8 cellular contexts compared by ENCODE assay signal in genomic region chr5:170420809-170421412, GRCh38. TPM values are rescaled to one million over a fixed set of nuclear protein-coding genes. Genes with fewer than 3 reads are reported as not detected.
DNase-seq lines count a peak whose midpoint lies in the region; ATAC-seq and TF ChIP-seq lines count a peak whose summit lies in the region.

No MANE protein-coding gene starts in this region.

- H3K4me3 Mint-ChIP-seq in activated naive CD4-positive, alpha-beta T cell treated with anti-CD3 and anti-CD28 coated beads, Interleukin-2, amount 10 ng/mL, durations not matched to agents 7 days and 5 days = no peak overlapping the region
- H3K4me3 Mint-ChIP-seq in progenitor cell of endocrine pancreas (ENCODE audit: low read depth) = no peak overlapping the region

- H3K36me3 ChIP-seq in Loucy (ENCODE audit: insufficient read depth, low read length) = no peaks in the 10 kb centered on the region

- H2AFZ ChIP-seq in Loucy (ENCODE audit: low read length) = no peak overlapping the region

- H3K27ac Mint-ChIP-seq in activated naive CD4-positive, alpha-beta T cell treated with anti-CD3 and anti-CD28 coated beads, Interleukin-2, amount 10 ng/mL, durations not matched to agents 7 days and 5 days = no peak overlapping the region
- H3K27ac Mint-ChIP-seq in progenitor cell of endocrine pancreas = no peak overlapping the region

- H3K4me1 Mint-ChIP-seq in activated naive CD4-positive, alpha-beta T cell treated with anti-CD3 and anti-CD28 coated beads, Interleukin-2, amount 10 ng/mL, durations not matched to agents 7 days and 5 days = peaks cover 15% of the 10 kb centered on the region
- no peaks in the 10 kb centered on the region for H3K4me1 Mint-ChIP-seq in progenitor cell of endocrine pancreas (ENCODE audit: low read depth)

- H3K9me3 ChIP-seq in Loucy (ENCODE audit: insufficient read depth, low read depth, low read length) = no peaks in the 10 kb centered on the region

- peaks cover 35% of the 10 kb centered on the region for H3K27me3 Mint-ChIP-seq in activated naive CD4-positive, alpha-beta T cell treated with anti-CD3 and anti-CD28 coated beads, Interleukin-2, amount 10 ng/mL, durations not matched to agents 7 days and 5 days
- peaks cover 31% of the 10 kb centered on the region for H3K27me3 Mint-ChIP-seq in progenitor cell of endocrine pancreas

- no peaks in the 10 kb centered on the region for H3K9me2 ChIP-seq in Loucy (replicated peaks; ENCODE audit: low read depth, low read length)

- no peak overlapping the region for H3K9ac ChIP-seq in Loucy (ENCODE audit: low read depth, low read length, poor library complexity, severe bottlenecking)

- no peaks in the 10 kb centered on the region for H3K27me3 ChIP-seq in Loucy (ENCODE audit: insufficient read depth, low read length, poor library complexity, severe bottlenecking)

- no peak overlapping the region for H3K4me2 ChIP-seq in Loucy (ENCODE audit: low read depth, low read length, poor library complexity, severe bottlenecking)

- no peak overlapping the region for H3K4me3 ChIP-seq in Loucy (ENCODE audit: low read length, poor library complexity, severe bottlenecking)

- H3K4me1 ChIP-seq in Loucy (ENCODE audit: insufficient read depth, low read length, poor library complexity, severe bottlenecking) = no peaks in the 10 kb centered on the region

- H3K9me3 Mint-ChIP-seq in activated naive CD4-positive, alpha-beta T cell treated with anti-CD3 and anti-CD28 coated beads, Interleukin-2, amount 10 ng/mL, durations not matched to agents 7 days and 5 days = no peaks in the 10 kb centered on the region
- H3K9me3 Mint-ChIP-seq in progenitor cell of endocrine pancreas (ENCODE audit: low read depth) = no peaks in the 10 kb centered on the region

- H3K36me3 Mint-ChIP-seq in activated naive CD4-positive, alpha-beta T cell treated with anti-CD3 and anti-CD28 coated beads, Interleukin-2, amount 10 ng/mL, durations not matched to agents 7 days and 5 days = no peaks in the 10 kb centered on the region
- H3K36me3 Mint-ChIP-seq in progenitor cell of endocrine pancreas (ENCODE audit: insufficient read depth) = no peaks in the 10 kb centered on the region

- no peaks in the 10 kb centered on the region for H3F3A ChIP-seq in Loucy (ENCODE audit: low read depth)

- DNase-seq in A172 (ENCODE audit: low spot score) (peak; percentile 70), SK-N-DZ (ENCODE audit: low spot score) (peak; percentile 62), glomerular visceral epithelial cell (ENCODE audit: extremely low spot score) (peak; percentile 63), progenitor cell of endocrine pancreas (ENCODE audit: low spot score, unreplicated experiment) (peak; percentile 62)
- peak; percentile 65 for DNase-seq in activated naive CD4-positive, alpha-beta T cell treated with anti-CD3 and anti-CD28 coated beads, Interleukin-2, amount 10 ng/mL, durations not matched to agents 7 days and 5 days

- no peaks in the 10 kb centered on the region for H4K20me1 ChIP-seq in Loucy (ENCODE audit: insufficient read depth, low read length, poor library complexity, severe bottlenecking)

- no peaks in the 10 kb centered on the region for H3K79me2 ChIP-seq in Loucy (ENCODE audit: insufficient read depth, low read length)

- TF ChIP-seq CTCF in Loucy (conservative IDR thresholded peaks at IDR 0.05; ENCODE audit: low read length) = peak; percentile 66
- peak; percentile 78 for TF ChIP-seq CTCF in progenitor cell of endocrine pancreas (IDR thresholded peaks at IDR 0.05; ENCODE audit: unreplicated experiment)

- ATAC-seq in GM18502 (IDR thresholded peaks at IDR 0.05; ENCODE audit: poor library complexity, unreplicated experiment) = peak; percentile 76
- ATAC-seq in GM19351 (IDR thresholded peaks at IDR 0.05; ENCODE audit: unreplicated experiment) = no peak

- CTCF ChIA-PET in activated naive CD4-positive, alpha-beta T cell treated with anti-CD3 and anti-CD28 coated beads, Interleukin-2, amount 10 ng/mL, durations not matched to agents 7 days and 5 days (lab: Charles Lee) = interaction anchor here (0.8 to 6.9 kb wide), 23 partner anchors 10 to 320 kb away, joined by 3 to 92 read pairs (median 3); no protein-coding TSS in a partner anchor

RNA-seq across cellular contexts. Expression of gene KCNMB1, which starts 31.7 kb away (rescaled TPM):
- not detected in 2 replicates for total RNA-seq in A172 (2014; rRNA removed; shearing (Covaris generic))
- polyA plus RNA-seq in SK-N-DZ (2014; cell fraction: cytosol; rRNA removed) = not detected in 2 replicates
- not detected in 2 replicates for polyA plus RNA-seq in SK-N-DZ (2014; cell fraction: nucleus; rRNA removed)
- total RNA-seq in progenitor cell of endocrine pancreas = not detected in 2 replicates
